21 cellular contexts compared by ENCODE assay signal in the genomic region with DNA sequence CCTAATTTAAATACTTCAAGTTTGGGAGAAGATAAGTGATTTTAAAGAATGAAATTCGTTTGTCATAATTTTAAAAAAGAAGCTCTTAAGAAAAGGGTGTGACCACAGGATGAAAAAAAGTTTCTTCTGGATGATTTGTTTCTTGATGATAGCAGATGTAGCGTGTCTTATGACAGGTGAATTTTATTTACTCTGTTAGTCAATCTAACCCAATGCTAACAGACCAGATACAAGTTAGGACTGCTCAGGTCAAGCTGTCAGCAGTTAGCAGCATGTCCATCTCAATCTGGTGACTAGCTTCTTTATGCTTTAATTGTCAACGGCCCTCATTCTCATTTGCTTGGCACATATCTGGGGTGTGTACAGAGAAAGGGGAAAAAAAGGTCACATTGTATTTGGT.
DNase-seq lines count a peak whose midpoint lies in the region; ATAC-seq and TF ChIP-seq lines count a peak whose summit lies in the region.
"Had no signal": no experiment of that assay in that cellular context is flagged by ENCODE, and none has a peak within 500 bp of the region (broad histone marks: within the 10 kb centered on the region; RNA-seq: fewer than 3 reads in every experiment).

No MANE protein-coding gene starts in this region.

- no peaks in the 10 kb centered on the region for H3K79me2 ChIP-seq in smooth muscle cell (ENCODE audit: low read depth)

- intact Hi-C loops in Right ventricle myocardium superior (cut with DNase I) (no loop called here), left cardiac atrium (cut with DNase I) (loop anchor here in 1 of 2 donors (10.0 kb wide), 1 partner anchor 220 kb away; no protein-coding TSS in a partner anchor)

- no peak for DNase-seq in Right ventricle myocardium superior
- DNase-seq in left cardiac atrium: no peak
- DNase-seq in RPMI7951 (ENCODE audit: low read depth): peak; percentile 21
- DNase-seq in epithelial cell of esophagus (ENCODE audit: low read depth): peak; percentile 21
- DNase-seq in smooth muscle cell (lab: John Stamatoyannopoulos, UW; ENCODE audit: unreplicated experiment): no peak
- no peak for DNase-seq in NCI-H1092 (lab: John Stamatoyannopoulos, UW)
- no peak for DNase-seq in medulla oblongata (ENCODE audit: extremely low spot score)
- DNase-seq: activated CD4-positive, alpha-beta T cell treated with anti-CD3 and anti-CD28 coated beads for 36 hours; activated CD8-positive, alpha-beta memory T cell treated with anti-CD3 and anti-CD28 coated beads for 24 hours; activated effector memory CD4-positive, alpha-beta T cell treated with anti-CD3 and anti-CD28 coated beads, Interleukin-2, amount 50 U/mL, for 16 hours; activated naive CD8-positive, alpha-beta T cell treated with anti-CD3 and anti-CD28 coated beads for 36 hours; NCI-H524; nephron progenitor cell; pancreas; stimulated activated CD4-positive, alpha-beta T cell treated with anti-CD3 and anti-CD28 coated beads, Interleukin-12 subunit alpha, Interleukin-12 subunit beta, amount 100 ng/mL, for 4 hours; stimulated activated CD4-positive, alpha-beta T cell treated with anti-CD3 and anti-CD28 coated beads, Interleukin-4, amount 100 ng/mL, for 1 hour had no signal

- H3K4me2 ChIP-seq in smooth muscle cell: peak overlapping the region; percentile 33
- H3K4me2 ChIP-seq: BLaER1, GM23338 had no signal

- no peak overlapping the region for H2AFZ ChIP-seq in smooth muscle cell (ENCODE audit: low read depth)
- H2AFZ ChIP-seq: GM23338 had no signal

- H3K9me3 ChIP-seq in smooth muscle cell (replicated peaks; ENCODE audit: low read depth): no peaks in the 10 kb centered on the region
- H3K9me3 ChIP-seq: BLaER1, pancreas had no signal

- no peaks in the 10 kb centered on the region for H4K20me1 ChIP-seq in smooth muscle cell (ENCODE audit: low read depth)
- H4K20me1 ChIP-seq: BLaER1 had no signal

- peaks cover 27% of the 10 kb centered on the region for H3K4me1 ChIP-seq in smooth muscle cell (ENCODE audit: low read depth)
- H3K4me1 ChIP-seq: pancreas had no signal

- no peaks in the 10 kb centered on the region for H3K36me3 ChIP-seq in smooth muscle cell (ENCODE audit: low read depth)
- H3K36me3 ChIP-seq: pancreas had no signal

- H3K4me3 ChIP-seq in epithelial cell of esophagus (ENCODE audit: low read length): no peak overlapping the region
- no peak overlapping the region for H3K4me3 ChIP-seq in smooth muscle cell
- H3K4me3 ChIP-seq: BLaER1, GM23338, lung, pancreas had no signal

- no peak for TF ChIP-seq CTCF in epithelial cell of esophagus (IDR thresholded peaks at IDR 0.05; ENCODE audit: insufficient read depth, low read depth, low read length, missing control alignments)
- TF ChIP-seq CTCF in smooth muscle cell (IDR thresholded peaks at IDR 0.05; ENCODE audit: borderline replicate concordance, insufficient read depth, poor library complexity, severe bottlenecking): no peak

- H3K27me3 ChIP-seq in smooth muscle cell (ENCODE audit: low read depth): no peaks in the 10 kb centered on the region
- H3K27me3 ChIP-seq: BLaER1 had no signal

- WGBS in smooth muscle cell (ENCODE audit: low lambda C conversion rate): 76% methylated on average over 3 of the region's 3 CpGs

- peak overlapping the region; percentile 95 for H3K27ac ChIP-seq in smooth muscle cell (ENCODE audit: low read depth)
- H3K27ac ChIP-seq: BLaER1, RWPE1 had no signal

- H3F3A ChIP-seq in smooth muscle cell (ENCODE audit: low read depth): peaks cover 6% of the 10 kb centered on the region

- ATAC-seq in Right ventricle myocardium superior (ENCODE audit: poor library complexity) (peak; percentile 9), left cardiac atrium (no peak), GM18858 (IDR thresholded peaks at IDR 0.05; ENCODE audit: unreplicated experiment) (no peak)
- ATAC-seq: activated CD4-positive, alpha-beta T cell treated with anti-CD3 and anti-CD28 coated beads for 36 hours had no signal

- no peak overlapping the region for H3K9ac ChIP-seq in smooth muscle cell (ENCODE audit: low read depth)
- H3K9ac ChIP-seq: BLaER1 had no signal

Comparison
In these comparisons a context has a peak if more than half of its experiments do, and no peak if none do; other contexts are left out.
1. DNase-seq: peak in RPMI7951 (single experiment) and epithelial cell of esophagus (single experiment); none in Right ventricle myocardium superior (single experiment), left cardiac atrium (single experiment), smooth muscle cell (single experiment), NCI-H1092 (single experiment) and medulla oblongata (single experiment).